In the genomic region with DNA sequence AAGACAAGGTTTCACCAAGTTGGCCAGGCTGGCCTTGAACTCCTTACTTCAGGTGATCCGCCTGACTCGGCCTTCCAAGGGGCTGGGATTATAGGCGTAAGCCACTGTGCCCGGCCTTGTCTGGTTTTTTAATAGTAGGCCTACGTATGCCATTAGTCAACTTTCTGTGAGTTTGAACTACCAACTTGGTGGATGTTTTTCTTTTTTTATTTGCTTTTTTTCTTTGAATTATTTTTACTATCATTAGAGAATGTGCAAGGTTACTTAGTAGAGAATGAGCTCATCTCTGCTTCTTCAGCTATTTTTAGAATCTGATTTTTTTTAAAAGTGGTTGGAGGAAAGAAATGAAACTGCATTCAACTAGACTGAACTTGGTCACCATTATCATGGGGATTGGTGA, we compare ENCODE assay signal across 19 cellular contexts. TPM values are rescaled to one million over a fixed set of nuclear protein-coding genes. Genes with fewer than 3 reads are reported as not detected.
A peak's percentile ranks its signal among the peaks of the same experiment; 100 is the strongest.
DNase-seq lines count a peak whose midpoint lies in the region; FAIRE-seq and TF ChIP-seq lines count a peak whose summit lies in the region.
"Had no signal": no experiment of that assay in that cellular context is flagged by ENCODE, and none has a peak within 500 bp of the region (broad histone marks: within the 10 kb centered on the region; RNA-seq: fewer than 3 reads in every experiment).

No MANE protein-coding gene starts in this region.

- TF ChIP-seq POLR2A in erythroblast (IDR thresholded peaks at IDR 0.05; ENCODE audit: low read length): no peak

- H3K9me3 ChIP-seq in adipocyte (ENCODE audit: control insufficient read depth, low read length): no peaks in the 10 kb centered on the region
- H3K9me3 ChIP-seq in CD4-positive, alpha-beta memory T cell (ENCODE audit: control insufficient read depth in 1 of 2, low read length in 2 of 2): no peaks in the 10 kb centered on the region
- H3K9me3 ChIP-seq: upper lobe of left lung had no signal

- H3K4me3 ChIP-seq in AG10803 (ENCODE audit: low read length): no peak overlapping the region
- no peak overlapping the region for H3K4me3 ChIP-seq in adipocyte (ENCODE audit: low read length)
- H3K4me3 ChIP-seq in CD4-positive, alpha-beta memory T cell (ENCODE audit: low read length in 2 of 2): no peak overlapping the region
- H3K4me3 ChIP-seq: upper lobe of left lung had no signal

- H3K36me3 Mint-ChIP-seq in HFFc6 (ENCODE audit: low read depth): peaks cover 49% of the 10 kb centered on the region
- H3K36me3 Mint-ChIP-seq in CD4-positive, alpha-beta memory T cell: no peaks in the 10 kb centered on the region
- H3K36me3 Mint-ChIP-seq: stimulated activated effector memory CD8-positive, alpha-beta T cell treated with anti-CD3 and anti-CD28 coated beads, Interleukin-12 subunit alpha, Interleukin-12 subunit beta, amount 100 ng/mL, for 72 hours had no signal

- CTCF ChIA-PET in CD4-positive, alpha-beta memory T cell (lab: Charles Lee; ENCODE audit: partially characterized antibody): no interaction called here

- POLR2A ChIA-PET in CD4-positive, alpha-beta memory T cell (lab: Charles Lee; ENCODE audit: partially characterized antibody): no interaction called here

- H3K36me3 ChIP-seq in adipocyte (ENCODE audit: control insufficient read depth, insufficient read depth, low read length, severe bottlenecking): peaks cover 23% of the 10 kb centered on the region
- no peaks in the 10 kb centered on the region for H3K36me3 ChIP-seq in CD4-positive, alpha-beta memory T cell (ENCODE audit: insufficient read depth, low read length)
- H3K36me3 ChIP-seq: upper lobe of left lung had no signal

- peaks cover 97% of the 10 kb centered on the region for H3K4me1 Mint-ChIP-seq in HFFc6 (ENCODE audit: low read depth)
- no peaks in the 10 kb centered on the region for H3K4me1 Mint-ChIP-seq in CD4-positive, alpha-beta memory T cell
- H3K4me1 Mint-ChIP-seq: stimulated activated effector memory CD8-positive, alpha-beta T cell treated with anti-CD3 and anti-CD28 coated beads, Interleukin-12 subunit alpha, Interleukin-12 subunit beta, amount 100 ng/mL, for 72 hours had no signal

- intact Hi-C loops in CD4-positive, alpha-beta memory T cell (cut with micrococcal nuclease): no loop called here

- H3K27me3 Mint-ChIP-seq in HFFc6 (ENCODE audit: insufficient read depth): no peaks in the 10 kb centered on the region; the same call in 1 of the 2 replicates
- peaks cover 4 to 15% of the 10 kb centered on the region in 2 donors for H3K27me3 Mint-ChIP-seq in CD4-positive, alpha-beta memory T cell

- peak overlapping the region; percentile 67 for H3K4me3 Mint-ChIP-seq in HFFc6
- H3K4me3 Mint-ChIP-seq in CD4-positive, alpha-beta memory T cell: no peak overlapping the region
- H3K4me3 Mint-ChIP-seq: endodermal cell; stimulated activated effector memory CD8-positive, alpha-beta T cell treated with anti-CD3 and anti-CD28 coated beads, Interleukin-12 subunit alpha, Interleukin-12 subunit beta, amount 100 ng/mL, for 72 hours; T-helper 1 cell treated with Interleukin-12 subunit alpha and Interleukin-12 subunit beta and Interleukin-4 antibody, amounts not matched to agents 30 μg/mL and 1 μg/mL, for 36 hours had no signal

- no peaks in the 10 kb centered on the region for H3K9me3 Mint-ChIP-seq in HFFc6
- H3K9me3 Mint-ChIP-seq in CD4-positive, alpha-beta memory T cell: peaks cover 0 to 2% (median 0%) of the 10 kb centered on the region in 8 donors
- H3K9me3 Mint-ChIP-seq: endodermal cell; stimulated activated effector memory CD8-positive, alpha-beta T cell treated with anti-CD3 and anti-CD28 coated beads, Interleukin-12 subunit alpha, Interleukin-12 subunit beta, amount 100 ng/mL, for 72 hours; T-helper 1 cell treated with Interleukin-12 subunit alpha and Interleukin-12 subunit beta and Interleukin-4 antibody, amounts not matched to agents 30 μg/mL and 1 μg/mL, for 36 hours had no signal

- DNase-seq in AG10803 (ENCODE audit: low read depth) (peak; percentile 39), HFFc6 (peak; percentile 76), adipocyte (ENCODE audit: low read depth) (peak; percentile 52), iris pigment epithelial cell (ENCODE audit: low read depth) (peak; percentile 66), urothelium cell line (ENCODE audit: low spot score) (no peak), erythroblast (lab: John Stamatoyannopoulos, UW) (no peak), pons (ENCODE audit: low spot score) (no peak)
- no peak for DNase-seq in CD4-positive, alpha-beta memory T cell
- DNase-seq: activated CD4-positive, CD25-positive, alpha-beta regulatory T cell treated with anti-CD3 and anti-CD28 coated beads, Interleukin-2, amount 50 U/mL, for 72 hours; activated naive CD4-positive, alpha-beta T cell treated with anti-CD3 and anti-CD28 coated beads, Interleukin-2, amount 50 U/mL, for 16 hours; central memory CD4-positive, alpha-beta T cell; endodermal cell; NCI-H2081; NCI-H526; upper lobe of left lung had no signal

- H3K27ac Mint-ChIP-seq in HFFc6: peak overlapping the region; percentile 87
- no peak overlapping the region for H3K27ac Mint-ChIP-seq in CD4-positive, alpha-beta memory T cell
- H3K27ac Mint-ChIP-seq: stimulated activated effector memory CD8-positive, alpha-beta T cell treated with anti-CD3 and anti-CD28 coated beads, Interleukin-12 subunit alpha, Interleukin-12 subunit beta, amount 100 ng/mL, for 72 hours; T-helper 1 cell treated with Interleukin-12 subunit alpha and Interleukin-12 subunit beta and Interleukin-4 antibody, amounts not matched to agents 30 μg/mL and 1 μg/mL, for 36 hours had no signal

- TF ChIP-seq CTCF in AG10803 (conservative IDR thresholded peaks at IDR 0.05; ENCODE audit: low read length) (no peak), HFFc6 (IDR thresholded peaks at IDR 0.05) (no peak)

- H3K4me1 ChIP-seq in adipocyte (ENCODE audit: control insufficient read depth, insufficient read depth, low read length): peaks cover 38% of the 10 kb centered on the region
- H3K4me1 ChIP-seq in CD4-positive, alpha-beta memory T cell (ENCODE audit: insufficient read depth, low read length): no peaks in the 10 kb centered on the region

- no peaks in the 10 kb centered on the region for H3K27me3 ChIP-seq in adipocyte (replicated peaks; ENCODE audit: control insufficient read depth, insufficient read depth, low read length)
- no peaks in the 10 kb centered on the region for H3K27me3 ChIP-seq in CD4-positive, alpha-beta memory T cell (ENCODE audit: insufficient read depth, low read length)
- H3K27me3 ChIP-seq: upper lobe of left lung had no signal

- no peak overlapping the region for H3K27ac ChIP-seq in CD4-positive, alpha-beta memory T cell (ENCODE audit: low read depth, low read length)
- H3K27ac ChIP-seq: HL-60, upper lobe of left lung had no signal

- no peak for FAIRE-seq in urothelium cell line (lab: Jason Lieb, UNC)
- FAIRE-seq: keratinocyte had no signal

- no peak overlapping the region for H3K9ac ChIP-seq in adipocyte (ENCODE audit: low read length)

RNA-seq across cellular contexts. Expression of a gene that starts 51.4 kb away (rescaled TPM):
- 100 to 1,000 TPM in 5 of 6 experiments, 10 to 100 TPM in 1; 83.8 to 170 (median 167) TPM for total RNA-seq in HFFc6 (2021; fragmentation: NEBNext Ultra II Directional; extraction: Animal tissue kit (Norgen Biotek cat#: 25700))
- total RNA-seq in CD4-positive, alpha-beta memory T cell: not detected
- not detected for polyA plus RNA-seq in CD4-positive, alpha-beta memory T cell

Comparison
In these comparisons a context has a peak if more than half of its experiments do, and no peak if none do; other contexts are left out.
1. DNase-seq: peak in AG10803 (single experiment), HFFc6 (single experiment), adipocyte (single experiment) and iris pigment epithelial cell (single experiment); none in urothelium cell line (single experiment), CD4-positive, alpha-beta memory T cell (0 of 5), erythroblast (0 of 2) and pons (single experiment).
2. RNA of a gene that starts 51.4 kb away (total RNA-seq): 83.8 to 170 TPM in HFFc6; not detected in CD4-positive, alpha-beta memory T cell; every median in the first group is over 10 times any median in the second.